In genomic region chr5:173925449-173926071, GRCh38 we compare ENCODE assay signal across 8 cellular contexts. TPM values are rescaled to one million over a fixed set of nuclear protein-coding genes. Genes with fewer than 3 reads are reported as not detected.
DNase-seq lines count a peak whose midpoint lies in the region; ATAC-seq and TF ChIP-seq lines count a peak whose summit lies in the region.

No MANE protein-coding gene starts in this region.

- H3K9me3 Mint-ChIP-seq in activated CD4-positive, alpha-beta memory T cell treated with anti-CD3 and anti-CD28 coated beads for 36 hours = no peaks in the 10 kb centered on the region
- H3K9me3 Mint-ChIP-seq in nephron progenitor cell = no peaks in the 10 kb centered on the region

- intact Hi-C loops in activated CD4-positive, alpha-beta memory T cell treated with anti-CD3 and anti-CD28 coated beads for 36 hours (cut with micrococcal nuclease) = no loop called here
- intact Hi-C loops in esophagus muscularis mucosa (cut with DNase I) = no loop called here

- WGBS in esophagus muscularis mucosa = 48% methylated on average over 3 of the region's 3 CpGs

- POLR2A ChIA-PET in activated CD4-positive, alpha-beta memory T cell treated with anti-CD3 and anti-CD28 coated beads for 36 hours (lab: Charles Lee) = interaction anchor here (1.3 kb wide), 1 partner anchor 309 kb away, joined by 4 read pairs; the partner anchor contains the start of gene BOD1

- no peak overlapping the region for H3K4me2 ChIP-seq in Karpas-422 (ENCODE audit: low read depth, low read length, poor library complexity, severe bottlenecking)

- no peak for TF ChIP-seq POLR2A in esophagus muscularis mucosa (IDR thresholded peaks at IDR 0.05; ENCODE audit: low read depth)

- no peaks in the 10 kb centered on the region for H3K36me3 Mint-ChIP-seq in activated CD4-positive, alpha-beta memory T cell treated with anti-CD3 and anti-CD28 coated beads for 36 hours
- no peaks in the 10 kb centered on the region for H3K36me3 Mint-ChIP-seq in nephron progenitor cell (ENCODE audit: low read depth)

- CTCF ChIA-PET in activated CD4-positive, alpha-beta memory T cell treated with anti-CD3 and anti-CD28 coated beads for 36 hours (lab: Charles Lee) = interaction anchor here (0.6 to 3.5 kb wide), 37 partner anchors 9 to 961 kb away, joined by 3 to 29 read pairs (median 4); partner anchors contain the start of genes BOD1 and CPEB4

- H3K27ac ChIP-seq in Karpas-422 (ENCODE audit: low read length) (no peak overlapping the region), esophagus muscularis mucosa (replicated peaks in 1 of 4) (peak overlapping the region; percentile 82 to 90 (median 87))

- H3K36me3 ChIP-seq in Karpas-422 (ENCODE audit: insufficient read depth, low read length) (no peaks in the 10 kb centered on the region), esophagus muscularis mucosa (peaks cover 0 to 10% (median 0%) of the 10 kb centered on the region in 4 donors)

- H3K4me3 ChIP-seq in Karpas-422 (ENCODE audit: low read length) (no peak overlapping the region), esophagus muscularis mucosa (no peak overlapping the region)

- H3K4me1 ChIP-seq in Karpas-422 (ENCODE audit: low read length) = peaks cover 5% of the 10 kb centered on the region; the same call in 1 of the 2 replicates
- peaks cover 67 to 76% (median 71%) of the 10 kb centered on the region in 4 donors for H3K4me1 ChIP-seq in esophagus muscularis mucosa

- no peak overlapping the region for H3K9ac ChIP-seq in Karpas-422 (ENCODE audit: low read length)

- H3K27me3 ChIP-seq in Karpas-422 (ENCODE audit: low read length) = no peaks in the 10 kb centered on the region
- no peaks in the 10 kb centered on the region for H3K27me3 ChIP-seq in esophagus muscularis mucosa

- H2AFZ ChIP-seq in Karpas-422 (ENCODE audit: low read length) = no peak overlapping the region

- no peak overlapping the region for H3K27ac Mint-ChIP-seq in activated CD4-positive, alpha-beta memory T cell treated with anti-CD3 and anti-CD28 coated beads for 36 hours
- H3K27ac Mint-ChIP-seq in nephron progenitor cell = no peak overlapping the region

- H3K9me2 ChIP-seq in Karpas-422 (replicated peaks; ENCODE audit: insufficient read depth, low read length) = no peaks in the 10 kb centered on the region

- DNase-seq in D341Med (ENCODE audit: low spot score) (peak; percentile 55), Karpas-422 (peak; percentile 81), esophagus muscularis mucosa (ENCODE audit: extremely low spot score) (no peak), nephron progenitor cell (peak; percentile 34)
- DNase-seq in activated CD4-positive, alpha-beta memory T cell treated with anti-CD3 and anti-CD28 coated beads for 36 hours = peak; percentile 57
- no peak for DNase-seq in activated CD4-positive, CD25-positive, alpha-beta regulatory T cell treated with anti-CD3 and anti-CD28 coated beads, Interleukin-2, amount 50 U/mL, for 72 hours

- H3K79me2 ChIP-seq in Karpas-422 (ENCODE audit: low read length) = no peaks in the 10 kb centered on the region

- no peaks in the 10 kb centered on the region for H3K9me3 ChIP-seq in Karpas-422 (ENCODE audit: low read length)
- H3K9me3 ChIP-seq in esophagus muscularis mucosa = no peaks in the 10 kb centered on the region

- no peak for ATAC-seq in GM19035 (IDR thresholded peaks at IDR 0.05; ENCODE audit: unreplicated experiment)
- no peak for ATAC-seq in GM18517 (IDR thresholded peaks at IDR 0.05; ENCODE audit: unreplicated experiment)

- H4K20me1 ChIP-seq in Karpas-422 (ENCODE audit: insufficient read depth, low read depth, low read length) = no peaks in the 10 kb centered on the region

- TF ChIP-seq CTCF in esophagus muscularis mucosa (IDR thresholded peaks at IDR 0.05) = peak; percentile 26 to 40 (median 37)
- peak; percentile 53 for TF ChIP-seq CTCF in nephron progenitor cell (IDR thresholded peaks at IDR 0.05)

- H3K27me3 Mint-ChIP-seq in activated CD4-positive, alpha-beta memory T cell treated with anti-CD3 and anti-CD28 coated beads for 36 hours = no peaks in the 10 kb centered on the region
- no peaks in the 10 kb centered on the region for H3K27me3 Mint-ChIP-seq in nephron progenitor cell (ENCODE audit: low read depth, poor library complexity)

- peaks cover 15% of the 10 kb centered on the region for H3K4me1 Mint-ChIP-seq in activated CD4-positive, alpha-beta memory T cell treated with anti-CD3 and anti-CD28 coated beads for 36 hours (ENCODE audit: low read depth)
- peaks cover 36% of the 10 kb centered on the region for H3K4me1 Mint-ChIP-seq in nephron progenitor cell

- no peak overlapping the region for H3K4me3 Mint-ChIP-seq in activated CD4-positive, alpha-beta memory T cell treated with anti-CD3 and anti-CD28 coated beads for 36 hours
- H3K4me3 Mint-ChIP-seq in nephron progenitor cell = no peak overlapping the region

- no peak for TF ChIP-seq EP300 in esophagus muscularis mucosa (IDR thresholded peaks at IDR 0.05)

RNA-seq across cellular contexts. Expression of gene CPEB4, which starts 37.4 kb away (rescaled TPM):
- total RNA-seq in Karpas-422 (2014; rRNA removed; shearing (Covaris generic); ENCODE audit: low replicate concordance) = 1.4 and 3.5 TPM in 2 replicates
- total RNA-seq in activated CD4-positive, alpha-beta memory T cell treated with anti-CD3 and anti-CD28 coated beads for 36 hours = 10 to 100 TPM; 11.4 to 11.9 TPM
- total RNA-seq in esophagus muscularis mucosa = 10 to 100 TPM; 44.9 to 96.4 (median 54.4) TPM

Comparison
In these comparisons a context has a peak if more than half of its experiments do, and no peak if none do; other contexts are left out.
1. DNase-seq: peak in D341Med (single experiment), Karpas-422 (single experiment), activated CD4-positive, alpha-beta memory T cell treated with anti-CD3 and anti-CD28 coated beads for 36 hours (single experiment) and nephron progenitor cell (single experiment); none in esophagus muscularis mucosa (single experiment) and activated CD4-positive, CD25-positive, alpha-beta regulatory T cell treated with anti-CD3 and anti-CD28 coated beads, Interleukin-2, amount 50 U/mL, for 72 hours (single experiment).